Comparison of ENCODE assay signal across 11 cellular contexts in the genomic region with DNA sequence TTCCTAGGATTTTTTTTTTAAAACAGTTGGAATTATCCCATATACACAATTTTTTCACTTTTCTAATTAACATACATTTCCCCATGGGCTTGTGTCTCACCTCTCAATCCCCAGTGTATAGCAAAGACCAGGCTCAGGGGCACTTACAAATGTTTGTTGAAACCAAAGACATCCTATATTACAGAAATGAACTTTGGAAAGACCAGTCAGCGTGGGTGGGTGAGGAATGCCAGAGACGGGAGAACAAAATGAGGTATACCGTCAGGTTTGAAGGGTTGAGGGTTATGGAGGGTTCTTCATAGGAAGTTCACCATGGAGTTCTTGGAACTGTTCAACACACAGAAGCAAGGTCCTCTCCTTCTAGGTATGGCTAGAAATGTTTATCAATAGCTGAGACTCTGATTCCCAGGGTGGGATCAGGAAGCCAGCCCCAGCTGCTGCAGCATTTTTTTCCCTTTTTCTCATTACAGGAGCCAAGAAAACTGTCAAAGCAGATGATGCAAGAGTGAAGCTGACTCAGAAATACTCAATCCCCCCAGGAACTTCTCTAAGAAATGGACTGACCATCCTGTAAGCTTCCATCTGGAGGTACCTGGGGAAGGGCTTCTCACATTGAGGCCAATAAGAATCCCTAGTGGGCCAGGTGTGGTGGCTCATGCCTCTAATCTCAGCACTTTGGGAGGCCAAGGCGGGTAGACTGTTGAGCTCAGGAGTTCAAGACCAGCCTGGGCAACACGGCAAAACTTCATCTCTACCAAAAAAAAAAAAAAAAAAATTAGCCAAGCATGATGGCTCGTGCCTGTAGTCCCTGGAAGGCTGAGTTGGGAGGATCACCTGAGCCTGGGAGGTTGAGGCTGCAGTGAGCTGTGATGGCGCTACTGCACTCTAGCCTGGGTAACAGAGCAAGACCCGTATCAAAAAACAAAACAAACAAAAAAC. TPM values are rescaled to one million over a fixed set of nuclear protein-coding genes. Genes with fewer than 3 reads are reported as not detected.
DNase-seq lines count a peak whose midpoint lies in the region; ATAC-seq and TF ChIP-seq lines count a peak whose summit lies in the region.
"Had no signal": no experiment of that assay in that cellular context is flagged by ENCODE, and none has a peak within 500 bp of the region (broad histone marks: within the 10 kb centered on the region; RNA-seq: fewer than 3 reads in every experiment).

No MANE protein-coding gene starts in this region.

- 77% methylated on average over 8 of the region's 8 CpGs for WGBS in GM23248 (ENCODE audit: low coverage in 1 of 2, low lambda C conversion rate in 2 of 2, missing lambda C conversion rate in 2 of 2), 2 experiments

- no peaks in the 10 kb centered on the region for H3K27me3 ChIP-seq in GM23248 (replicated peaks; ENCODE audit: insufficient read depth)

- peak overlapping the region; percentile 10 for H3K27ac Mint-ChIP-seq in activated CD4-positive, alpha-beta memory T cell treated with anti-CD3 and anti-CD28 coated beads, Interleukin-2, amount 10 ng/mL, durations not matched to agents 7 days and 5 days
- no peak overlapping the region for H3K27ac Mint-ChIP-seq in activated CD4-positive, alpha-beta memory T cell treated with anti-CD3 and anti-CD28 coated beads for 36 hours
- peak overlapping the region; percentile 34 for H3K27ac Mint-ChIP-seq in nephron progenitor cell

- CTCF ChIA-PET in activated CD4-positive, alpha-beta memory T cell treated with anti-CD3 and anti-CD28 coated beads, Interleukin-2, amount 10 ng/mL, durations not matched to agents 7 days and 5 days (lab: Charles Lee), result interaction anchor here (0.6 to 5.9 kb wide), 14 partner anchors 9 to 340 kb away, joined by 3 to 46 read pairs (median 4); partner anchors contain the start of gene TBC1D20
- CTCF ChIA-PET in activated CD4-positive, alpha-beta memory T cell treated with anti-CD3 and anti-CD28 coated beads for 36 hours (lab: Charles Lee), result interaction anchor here (0.8 to 5.3 kb wide), 11 partner anchors 14 to 167 kb away, joined by 3 to 58 read pairs (median 5); partner anchors contain the start of gene TRIB3

- H3K79me2 ChIP-seq in GM23248 (ENCODE audit: insufficient read depth), result no peaks in the 10 kb centered on the region

- no peak overlapping the region for H3K4me2 ChIP-seq in GM23248 (ENCODE audit: unreplicated experiment)

- H3K9ac ChIP-seq in GM23248, result peak overlapping the region; percentile 42; the same call in 1 of the 2 replicates

- no peak for ATAC-seq in GM18861 (IDR thresholded peaks at IDR 0.05; ENCODE audit: unreplicated experiment)

- no peak overlapping the region for H2AFZ ChIP-seq in GM23248

- no peak for TF ChIP-seq CTCF in cardiac fibroblast (IDR thresholded peaks at IDR 0.05; ENCODE audit: low read depth, low read length)
- no peak for TF ChIP-seq CTCF in nephron progenitor cell (IDR thresholded peaks at IDR 0.05)

- no peak overlapping the region for H3K4me3 Mint-ChIP-seq in activated CD4-positive, alpha-beta memory T cell treated with anti-CD3 and anti-CD28 coated beads, Interleukin-2, amount 10 ng/mL, durations not matched to agents 7 days and 5 days
- no peak overlapping the region for H3K4me3 Mint-ChIP-seq in activated CD4-positive, alpha-beta memory T cell treated with anti-CD3 and anti-CD28 coated beads for 36 hours
- no peak overlapping the region for H3K4me3 Mint-ChIP-seq in nephron progenitor cell

- POLR2A ChIA-PET in activated CD4-positive, alpha-beta memory T cell treated with anti-CD3 and anti-CD28 coated beads, Interleukin-2, amount 10 ng/mL, durations not matched to agents 7 days and 5 days (lab: Charles Lee), result interaction anchor here (1.9 kb wide), 1 partner anchor 124 kb away, joined by 6 read pairs; no protein-coding TSS in a partner anchor
- POLR2A ChIA-PET in activated CD4-positive, alpha-beta memory T cell treated with anti-CD3 and anti-CD28 coated beads for 36 hours (lab: Charles Lee), result interaction anchor here (0.7 kb wide), 1 partner anchor 97 kb away, joined by 4 read pairs; no protein-coding TSS in a partner anchor

- no peak for DNase-seq in activated CD4-positive, alpha-beta memory T cell treated with anti-CD3 and anti-CD28 coated beads, Interleukin-2, amount 10 ng/mL, durations not matched to agents 7 days and 5 days
- no peak for DNase-seq in activated CD4-positive, alpha-beta memory T cell treated with anti-CD3 and anti-CD28 coated beads for 36 hours
- DNase-seq in GM23248 (peak; percentile 63), cardiac fibroblast (ENCODE audit: low read depth in 2 of 2) (peak; percentile 80 to 88), nephron progenitor cell (no peak), Ammon's horn (ENCODE audit: low spot score) (no peak)
- DNase-seq in stimulated activated CD4-positive, alpha-beta T cell treated with anti-CD3 and anti-CD28 coated beads, Interleukin-4, amount 100 ng/mL, for 4 hours, result no peak
- DNase-seq: DMS153; occipital lobe; stimulated activated CD4-positive, alpha-beta T cell treated with anti-CD3 and anti-CD28 coated beads, Interleukin-15, amount 100 ng/mL, for 24 hours had no signal

- peaks cover 30% of the 10 kb centered on the region for H3K36me3 ChIP-seq in GM23248 (ENCODE audit: low read depth)

- no peaks in the 10 kb centered on the region for H4K20me1 ChIP-seq in GM23248 (ENCODE audit: insufficient read depth)

- in situ Hi-C loops in GM23248 (cut with MboI), result loop anchor here (5.0 kb wide), 1 partner anchor 126 kb away; no protein-coding TSS in a partner anchor

- no peaks in the 10 kb centered on the region for H3K9me3 ChIP-seq in GM23248 (ENCODE audit: low read depth)

- H3K4me1 ChIP-seq in GM23248 (ENCODE audit: insufficient read depth), result peaks cover 17% of the 10 kb centered on the region

- no peaks in the 10 kb centered on the region for H3K9me2 ChIP-seq in GM23248 (ENCODE audit: insufficient read depth)

- peaks cover 50% of the 10 kb centered on the region for H3K36me3 Mint-ChIP-seq in activated CD4-positive, alpha-beta memory T cell treated with anti-CD3 and anti-CD28 coated beads, Interleukin-2, amount 10 ng/mL, durations not matched to agents 7 days and 5 days (ENCODE audit: low read depth)
- peaks cover 11% of the 10 kb centered on the region for H3K36me3 Mint-ChIP-seq in activated CD4-positive, alpha-beta memory T cell treated with anti-CD3 and anti-CD28 coated beads for 36 hours
- peaks cover 63% of the 10 kb centered on the region for H3K36me3 Mint-ChIP-seq in nephron progenitor cell (ENCODE audit: low read depth)

- peaks cover 44% of the 10 kb centered on the region for H3F3A ChIP-seq in GM23248 (ENCODE audit: insufficient read depth)

- peaks cover 16% of the 10 kb centered on the region for H3K4me1 Mint-ChIP-seq in activated CD4-positive, alpha-beta memory T cell treated with anti-CD3 and anti-CD28 coated beads, Interleukin-2, amount 10 ng/mL, durations not matched to agents 7 days and 5 days
- peaks cover 12% of the 10 kb centered on the region for H3K4me1 Mint-ChIP-seq in activated CD4-positive, alpha-beta memory T cell treated with anti-CD3 and anti-CD28 coated beads for 36 hours (ENCODE audit: low read depth)
- peaks cover 4% of the 10 kb centered on the region for H3K4me1 Mint-ChIP-seq in nephron progenitor cell

- H3K27me3 Mint-ChIP-seq in activated CD4-positive, alpha-beta memory T cell treated with anti-CD3 and anti-CD28 coated beads, Interleukin-2, amount 10 ng/mL, durations not matched to agents 7 days and 5 days, result no peaks in the 10 kb centered on the region
- no peaks in the 10 kb centered on the region for H3K27me3 Mint-ChIP-seq in activated CD4-positive, alpha-beta memory T cell treated with anti-CD3 and anti-CD28 coated beads for 36 hours
- no peaks in the 10 kb centered on the region for H3K27me3 Mint-ChIP-seq in nephron progenitor cell (ENCODE audit: low read depth, poor library complexity)

- intact Hi-C loops in activated CD4-positive, alpha-beta memory T cell treated with anti-CD3 and anti-CD28 coated beads for 36 hours (cut with micrococcal nuclease), result loop anchor here (2.0 kb wide), 1 partner anchor 45 kb away; no protein-coding TSS in a partner anchor

- peak overlapping the region; percentile 48 for H3K27ac ChIP-seq in GM23248

- no peak overlapping the region for H3K4me3 ChIP-seq in GM23248
- no peak overlapping the region for H3K4me3 ChIP-seq in cardiac fibroblast (replicated peaks in 1 of 2; ENCODE audit: low read depth in 2 of 2, low read length in 2 of 2)

- H3K9me3 Mint-ChIP-seq in activated CD4-positive, alpha-beta memory T cell treated with anti-CD3 and anti-CD28 coated beads, Interleukin-2, amount 10 ng/mL, durations not matched to agents 7 days and 5 days, result no peaks in the 10 kb centered on the region
- H3K9me3 Mint-ChIP-seq in activated CD4-positive, alpha-beta memory T cell treated with anti-CD3 and anti-CD28 coated beads for 36 hours, result no peaks in the 10 kb centered on the region
- H3K9me3 Mint-ChIP-seq in nephron progenitor cell, result peaks cover 15% of the 10 kb centered on the region

RNA-seq across cellular contexts. Expression of gene TBC1D20, which starts 15.9 kb away (rescaled TPM):
- total RNA-seq in activated CD4-positive, alpha-beta memory T cell treated with anti-CD3 and anti-CD28 coated beads, Interleukin-2, amount 10 ng/mL, durations not matched to agents 7 days and 5 days, result 10 to 100 TPM; 27.0 to 28.1 TPM
- total RNA-seq in activated CD4-positive, alpha-beta memory T cell treated with anti-CD3 and anti-CD28 coated beads for 36 hours, result 10 to 100 TPM; 18.8 to 20.4 TPM
- total RNA-seq in GM23248 (2014; rRNA removed; shearing (Covaris generic)), result 43.3 and 51.4 TPM in 2 replicates
- polyA plus RNA-seq in GM23248 (2016; fragmentation: Nextera tagmentation; extraction: Ambion mirVana), result 31.0 and 33.0 TPM in 2 replicates

Comparison
In these comparisons a context has a peak if more than half of its experiments do, and no peak if none do; other contexts are left out.
1. DNase-seq: peak in GM23248 (single experiment) and cardiac fibroblast (2 of 2); none in activated CD4-positive, alpha-beta memory T cell treated with anti-CD3 and anti-CD28 coated beads, Interleukin-2, amount 10 ng/mL, durations not matched to agents 7 days and 5 days (single experiment), activated CD4-positive, alpha-beta memory T cell treated with anti-CD3 and anti-CD28 coated beads for 36 hours (single experiment), nephron progenitor cell (single experiment), stimulated activated CD4-positive, alpha-beta T cell treated with anti-CD3 and anti-CD28 coated beads, Interleukin-4, amount 100 ng/mL, for 4 hours (0 of 2) and Ammon's horn (single experiment).